8 cellular contexts compared by ENCODE assay signal in the genomic region with DNA sequence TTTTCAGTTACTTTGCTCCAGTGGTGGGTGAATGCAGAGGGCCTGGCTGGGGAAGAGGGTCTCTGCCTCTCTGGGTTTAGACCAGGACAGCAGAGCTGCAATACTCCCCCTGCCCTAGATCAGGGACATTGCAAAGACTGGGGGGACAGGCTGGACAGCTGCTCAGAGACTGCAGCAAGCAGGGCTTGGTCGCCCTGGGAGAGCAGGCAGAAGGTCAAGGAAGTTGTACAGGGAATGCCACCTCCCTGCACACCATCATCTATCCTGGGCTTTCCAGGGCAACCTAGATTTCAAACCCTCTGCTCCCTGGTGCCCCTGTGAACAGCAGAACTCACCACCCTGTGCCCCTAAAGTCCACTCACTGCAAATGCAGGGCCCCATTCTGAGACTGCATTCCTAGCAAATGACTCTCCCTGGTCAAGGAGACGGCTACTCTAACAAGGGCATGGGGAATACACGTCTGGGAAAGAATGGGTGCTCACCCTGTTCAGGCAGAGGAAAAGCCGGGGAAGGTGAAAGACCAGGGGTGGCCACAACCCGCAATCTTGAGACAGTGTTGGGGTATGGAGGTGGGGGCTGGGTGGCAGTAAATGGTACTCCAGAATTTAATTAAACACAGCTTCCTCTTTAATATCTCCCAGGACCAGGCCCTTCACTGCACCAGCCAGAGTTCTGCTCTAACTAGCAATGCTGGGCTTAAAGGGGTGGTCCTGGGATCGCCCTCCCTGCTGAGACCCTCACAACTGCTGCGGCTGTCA.
DNase-seq lines count a peak whose midpoint lies in the region; TF ChIP-seq lines count a peak whose summit lies in the region.

No MANE protein-coding gene starts in this region.

- in situ Hi-C loops in ACHN (cut with HindIII; ENCODE audit: low pct_ligation_motif_present, low pct_unique_long_range_greater_than_20kb, low sequenced_read_pairs) = no loop called here

- no peak for TF ChIP-seq RAD21 in Ishikawa (IDR thresholded peaks at IDR 0.05; ENCODE audit: low read depth)

- no peak for TF ChIP-seq EP300 in Ishikawa (IDR thresholded peaks at IDR 0.05; ENCODE audit: borderline replicate concordance)

- peak overlapping the region; percentile 60 for H3K27ac ChIP-seq in cingulate gyrus (ENCODE audit: low read depth, low read length)

- no peaks in the 10 kb centered on the region for H3K9me3 ChIP-seq in mucosa of stomach (ENCODE audit: control insufficient read depth, low read length)

- H3K36me3 ChIP-seq in mucosa of stomach (ENCODE audit: control insufficient read depth, insufficient read depth, low read length) = no peaks in the 10 kb centered on the region

- peaks cover 3% of the 10 kb centered on the region for H3K27me3 ChIP-seq in mucosa of stomach (ENCODE audit: control insufficient read depth, insufficient read depth, low read length)

- no peak overlapping the region for H3K4me3 ChIP-seq in mucosa of stomach (ENCODE audit: low read length)

- DNase-seq in ACHN (peak; percentile 88), AML-193 (lab: John Stamatoyannopoulos, UW) (no peak), activated gamma-delta T cell (lab: John Stamatoyannopoulos, UW) (no peak), NCI-H1105 treated with DMSO at 0.1 percent for 48 hours (lab: John Stamatoyannopoulos, UW) (no peak), germinal center (ENCODE audit: low spot score) (no peak)

- peaks cover 37% of the 10 kb centered on the region for H3K4me1 ChIP-seq in mucosa of stomach (ENCODE audit: control insufficient read depth, insufficient read depth, low read length)

- H3K9ac ChIP-seq in mucosa of stomach (ENCODE audit: low read length) = peak overlapping the region; percentile 72

TF ChIP-seq in Ishikawa, 13 proteins besides CTCF, POLR2A, EP300 and RAD21:
- no peak for TF ChIP-seq EGR1 (IDR thresholded peaks at IDR 0.05)
- TF ChIP-seq, protein P1, sequence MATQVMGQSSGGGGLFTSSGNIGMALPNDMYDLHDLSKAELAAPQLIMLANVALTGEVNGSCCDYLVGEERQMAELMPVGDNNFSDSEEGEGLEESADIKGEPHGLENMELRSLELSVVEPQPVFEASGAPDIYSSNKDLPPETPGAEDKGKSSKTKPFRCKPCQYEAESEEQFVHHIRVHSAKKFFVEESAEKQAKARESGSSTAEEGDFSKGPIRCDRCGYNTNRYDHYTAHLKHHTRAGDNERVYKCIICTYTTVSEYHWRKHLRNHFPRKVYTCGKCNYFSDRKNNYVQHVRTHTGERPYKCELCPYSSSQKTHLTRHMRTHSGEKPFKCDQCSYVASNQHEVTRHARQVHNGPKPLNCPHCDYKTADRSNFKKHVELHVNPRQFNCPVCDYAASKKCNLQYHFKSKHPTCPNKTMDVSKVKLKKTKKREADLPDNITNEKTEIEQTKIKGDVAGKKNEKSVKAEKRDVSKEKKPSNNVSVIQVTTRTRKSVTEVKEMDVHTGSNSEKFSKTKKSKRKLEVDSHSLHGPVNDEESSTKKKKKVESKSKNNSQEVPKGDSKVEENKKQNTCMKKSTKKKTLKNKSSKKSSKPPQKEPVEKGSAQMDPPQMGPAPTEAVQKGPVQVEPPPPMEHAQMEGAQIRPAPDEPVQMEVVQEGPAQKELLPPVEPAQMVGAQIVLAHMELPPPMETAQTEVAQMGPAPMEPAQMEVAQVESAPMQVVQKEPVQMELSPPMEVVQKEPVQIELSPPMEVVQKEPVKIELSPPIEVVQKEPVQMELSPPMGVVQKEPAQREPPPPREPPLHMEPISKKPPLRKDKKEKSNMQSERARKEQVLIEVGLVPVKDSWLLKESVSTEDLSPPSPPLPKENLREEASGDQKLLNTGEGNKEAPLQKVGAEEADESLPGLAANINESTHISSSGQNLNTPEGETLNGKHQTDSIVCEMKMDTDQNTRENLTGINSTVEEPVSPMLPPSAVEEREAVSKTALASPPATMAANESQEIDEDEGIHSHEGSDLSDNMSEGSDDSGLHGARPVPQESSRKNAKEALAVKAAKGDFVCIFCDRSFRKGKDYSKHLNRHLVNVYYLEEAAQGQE (IDR thresholded peaks at IDR 0.05; ENCODE audit: low read depth) = peak; percentile 44; the same call in 1 of the 2 replicates
- TF ChIP-seq TEAD4 (IDR thresholded peaks at IDR 0.05) = peak; percentile 69
- no peak for TF ChIP-seq CREB1 (IDR thresholded peaks at IDR 0.05; ENCODE audit: low read depth)
- 0 out of 2 replicates have a peak, but pooled peaks have one; percentile 46 for TF ChIP-seq ZBTB7A (IDR thresholded peaks at IDR 0.05; ENCODE audit: low read depth)
